7 cellular contexts compared by ENCODE assay signal in the genomic region with DNA sequence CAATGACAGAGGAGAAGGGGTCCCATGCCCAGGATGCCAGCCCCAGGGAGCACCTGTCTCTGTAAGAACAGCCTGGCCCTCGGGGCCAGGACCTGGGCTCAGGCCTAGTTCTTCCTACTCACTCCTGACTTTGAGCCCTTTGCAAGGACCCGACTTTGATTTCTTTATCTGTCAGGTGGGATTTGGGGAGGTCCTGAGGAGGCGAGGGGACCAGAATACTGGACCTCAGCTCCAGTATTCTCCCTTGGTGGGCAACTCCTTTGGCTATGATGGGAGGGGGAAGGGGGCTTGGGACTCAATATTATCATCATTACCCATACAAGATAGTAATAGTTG. TPM values are rescaled to one million over a fixed set of nuclear protein-coding genes. Genes with fewer than 3 reads are reported as not detected.
DNase-seq lines count a peak whose midpoint lies in the region; ATAC-seq and TF ChIP-seq lines count a peak whose summit lies in the region.

No MANE protein-coding gene starts in this region.

- peaks cover 56% of the 10 kb centered on the region for H3K4me1 Mint-ChIP-seq in WTC11

- H3K4me3 Mint-ChIP-seq in WTC11: peak overlapping the region; percentile 48; the same call in 1 of the 2 replicates

- peaks cover 15% of the 10 kb centered on the region for H3K27me3 Mint-ChIP-seq in WTC11 (ENCODE audit: low read depth)

- H3K27ac ChIP-seq in gastroesophageal sphincter: peak overlapping the region; percentile 57 to 90 (median 86)
- peak overlapping the region in 7 of 8 donors; percentile 59 to 83 (median 79) for H3K27ac ChIP-seq in spleen

- TF ChIP-seq CTCF in WTC11 (IDR thresholded peaks at IDR 0.05): no peak
- no peak for TF ChIP-seq CTCF in gastroesophageal sphincter (IDR thresholded peaks at IDR 0.05)
- no peak for TF ChIP-seq CTCF in spleen (IDR thresholded peaks at IDR 0.05 in 8 of 11, conservative IDR thresholded peaks at IDR 0.05 in 3 of 11)

- H3K4me3 ChIP-seq in H7 (ENCODE audit: insufficient read depth, low read depth, low read length) (peak overlapping the region; percentile 28; the same call in 1 of the 2 replicates), gastroesophageal sphincter (peak overlapping the region; percentile 32 to 47), spleen (peak overlapping the region in 6 of 8 donors; percentile 22 to 62 (median 42))

- no peaks in the 10 kb centered on the region for H3K9me3 Mint-ChIP-seq in WTC11

- H3K27me3 ChIP-seq in H7 (ENCODE audit: control insufficient read depth, insufficient read depth, low read length): peaks cover 8% of the 10 kb centered on the region; the same call in 1 of the 2 replicates
- no peaks in the 10 kb centered on the region for H3K27me3 ChIP-seq in gastroesophageal sphincter
- H3K27me3 ChIP-seq in spleen (replicated peaks in 1 of 7): no peaks in the 10 kb centered on the region

- TF ChIP-seq EP300 in gastroesophageal sphincter (IDR thresholded peaks at IDR 0.05): no peak

- CTCF ChIA-PET in WTC11 (lab: Charles Lee): no interaction called here

- DNase-seq in H7: no peak
- no peak for DNase-seq in WTC11 (ENCODE audit: low spot score)
- DNase-seq in spleen: no peak
- no peak for DNase-seq in LoVo (ENCODE audit: low spot score)
- DNase-seq in stimulated activated CD4-positive, alpha-beta T cell treated with anti-CD3 and anti-CD28 coated beads, Interleukin-4, amount 100 ng/mL, for 24 hours: no peak

- ATAC-seq in WTC11: no peak
- no peak for ATAC-seq in gastroesophageal sphincter
- no peak for ATAC-seq in GM18511 (IDR thresholded peaks at IDR 0.05; ENCODE audit: unreplicated experiment)

- H3K36me3 ChIP-seq in H7 (replicated peaks; ENCODE audit: control insufficient read depth, insufficient read depth, low read length) (no peaks in the 10 kb centered on the region), gastroesophageal sphincter (no peaks in the 10 kb centered on the region), spleen (no peaks in the 10 kb centered on the region)

- TF ChIP-seq POLR2A in gastroesophageal sphincter (IDR thresholded peaks at IDR 0.05) (no peak), spleen (IDR thresholded peaks at IDR 0.05) (no peak)

- H3K4me1 ChIP-seq in gastroesophageal sphincter (peaks cover 12 to 99% (median 45%) of the 10 kb centered on the region in 3 donors), spleen (peaks cover 8 to 56% (median 20%) of the 10 kb centered on the region in 6 donors)

- 38% methylated on average over 1 of the region's 3 CpGs; no CpG with 5 or more reads in 1 of the 2 donors for WGBS in gastroesophageal sphincter (ENCODE audit: low coverage in 1 of 2), 2 donors
- whole genome bisulfite sequencing in spleen, 5 donors: 49 to 81% (median 75%) methylated on average over 2 to 3 of the region's 3 CpGs

- intact Hi-C loops in spleen (cut with DNase I; ENCODE audit: low total_unique reads): no loop called here

- no peaks in the 10 kb centered on the region for H3K36me3 Mint-ChIP-seq in WTC11

- POLR2A ChIA-PET in WTC11 (lab: Charles Lee): no interaction called here

- peak overlapping the region; percentile 70; the same call in 1 of the 2 replicates for H3K27ac Mint-ChIP-seq in WTC11

- H3K9me3 ChIP-seq in gastroesophageal sphincter (no peaks in the 10 kb centered on the region), spleen (no peaks in the 10 kb centered on the region)

TF ChIP-seq in WTC11, 78 proteins besides CTCF, POLR2A, EP300 and RAD21:
- TF ChIP-seq, protein P1, sequence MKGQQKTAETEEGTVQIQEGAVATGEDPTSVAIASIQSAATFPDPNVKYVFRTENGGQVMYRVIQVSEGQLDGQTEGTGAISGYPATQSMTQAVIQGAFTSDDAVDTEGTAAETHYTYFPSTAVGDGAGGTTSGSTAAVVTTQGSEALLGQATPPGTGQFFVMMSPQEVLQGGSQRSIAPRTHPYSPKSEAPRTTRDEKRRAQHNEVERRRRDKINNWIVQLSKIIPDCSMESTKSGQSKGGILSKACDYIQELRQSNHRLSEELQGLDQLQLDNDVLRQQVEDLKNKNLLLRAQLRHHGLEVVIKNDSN (CRISPR knock-in tag; IDR thresholded peaks at IDR 0.05): no peak
- TF ChIP-seq TEAD1 (CRISPR knock-in tag; IDR thresholded peaks at IDR 0.05): no peak
- TF ChIP-seq TP53 (CRISPR knock-in tag; IDR thresholded peaks at IDR 0.05): no peak
- TF ChIP-seq, protein P2, sequence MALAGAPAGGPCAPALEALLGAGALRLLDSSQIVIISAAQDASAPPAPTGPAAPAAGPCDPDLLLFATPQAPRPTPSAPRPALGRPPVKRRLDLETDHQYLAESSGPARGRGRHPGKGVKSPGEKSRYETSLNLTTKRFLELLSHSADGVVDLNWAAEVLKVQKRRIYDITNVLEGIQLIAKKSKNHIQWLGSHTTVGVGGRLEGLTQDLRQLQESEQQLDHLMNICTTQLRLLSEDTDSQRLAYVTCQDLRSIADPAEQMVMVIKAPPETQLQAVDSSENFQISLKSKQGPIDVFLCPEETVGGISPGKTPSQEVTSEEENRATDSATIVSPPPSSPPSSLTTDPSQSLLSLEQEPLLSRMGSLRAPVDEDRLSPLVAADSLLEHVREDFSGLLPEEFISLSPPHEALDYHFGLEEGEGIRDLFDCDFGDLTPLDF (CRISPR knock-in tag; IDR thresholded peaks at IDR 0.05): no peak
- no peak for TF ChIP-seq ZNF423 (CRISPR knock-in tag; IDR thresholded peaks at IDR 0.05)
- no peak for TF ChIP-seq RELA (CRISPR knock-in tag; IDR thresholded peaks at IDR 0.05; ENCODE audit: borderline replicate concordance)
- no peak for TF ChIP-seq CREB1 (CRISPR knock-in tag; IDR thresholded peaks at IDR 0.05)
- TF ChIP-seq EMX1 (CRISPR knock-in tag; IDR thresholded peaks at IDR 0.05): no peak
- TF ChIP-seq, protein P3, sequence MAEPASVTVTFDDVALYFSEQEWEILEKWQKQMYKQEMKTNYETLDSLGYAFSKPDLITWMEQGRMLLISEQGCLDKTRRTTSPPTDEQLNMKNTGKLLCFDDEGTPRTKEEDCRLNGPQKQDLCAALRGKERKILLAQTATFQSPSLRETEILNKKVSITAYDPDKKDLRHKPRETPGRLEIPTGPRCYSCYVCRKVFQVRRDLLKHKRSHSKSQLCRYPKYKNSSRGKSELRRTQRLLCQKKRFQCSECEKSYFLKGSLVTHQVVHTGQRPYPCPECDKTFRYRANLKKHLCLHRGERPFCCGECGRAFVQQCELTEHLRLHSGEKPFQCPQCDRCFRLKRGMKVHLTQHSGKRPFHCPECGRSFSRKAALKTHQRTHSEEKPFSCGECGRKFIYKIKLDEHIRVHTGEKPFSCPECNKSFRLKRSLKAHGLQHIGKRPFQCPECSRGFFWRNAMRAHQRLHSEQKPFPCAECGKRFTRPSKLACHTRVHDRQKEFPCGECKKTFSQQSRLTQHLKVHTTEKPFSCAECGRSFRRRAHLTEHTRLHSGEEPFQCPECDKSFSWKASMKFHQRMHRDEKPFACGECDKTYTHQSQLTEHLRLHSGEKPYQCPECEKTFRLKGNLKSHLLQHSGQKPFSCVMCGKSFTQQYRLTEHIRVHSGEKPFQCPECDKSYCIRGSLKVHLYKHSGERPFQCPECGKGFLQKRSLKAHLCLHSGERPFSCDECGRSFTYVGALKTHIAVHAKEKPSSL (CRISPR knock-in tag; conservative IDR thresholded peaks at IDR 0.05): no peak
- no peak for TF ChIP-seq RORB (CRISPR knock-in tag; IDR thresholded peaks at IDR 0.05)
- no peak for TF ChIP-seq ZNF121 (CRISPR knock-in tag; IDR thresholded peaks at IDR 0.05)
- no peak for TF ChIP-seq ZNF263 (CRISPR knock-in tag; IDR thresholded peaks at IDR 0.05; ENCODE audit: low read depth)
- no peak for TF ChIP-seq ETV6 (CRISPR knock-in tag; IDR thresholded peaks at IDR 0.05)
- no peak for TF ChIP-seq ZBTB21 (CRISPR knock-in tag; IDR thresholded peaks at IDR 0.05; ENCODE audit: borderline replicate concordance)
- no peak for TF ChIP-seq FOXK1 (CRISPR knock-in tag; IDR thresholded peaks at IDR 0.05)
- no peak for TF ChIP-seq NFATC4 (CRISPR knock-in tag; IDR thresholded peaks at IDR 0.05)
TF ChIP-seq in WTC11: peak in this region for 0.

RNA-seq across cellular contexts. Expression of a gene that starts 18.1 kb away (rescaled TPM):
- 1.5 and 2.7 TPM in 2 replicates for total RNA-seq in H7 (2014; rRNA removed; shearing (Covaris generic))
- total RNA-seq in WTC11 (2021) (3.3 to 4.0 TPM (median 3.6 TPM) in 3 replicates), gastroesophageal sphincter (10 to 100 TPM in 3 of 4 donors, 1 to 10 TPM in 1; 6.1 to 25.5 (median 10.2) TPM), spleen (under 1 TPM; 0.14 to 0.54 (median 0.26) TPM)
- under 1 TPM; 0.09 to 0.28 (median 0.19) TPM for polyA plus RNA-seq in spleen
